Comparison of ENCODE assay signal across 1 cellular context in genomic region chr6:33673847-33674246, GRCh38.
TF ChIP-seq lines count a peak whose summit lies in the region.

No MANE protein-coding gene starts in this region.

TF ChIP-seq in K562, 482 proteins besides CTCF, POLR2A, EP300 and RAD21:
- 0 out of 2 replicates have a peak, but pooled peaks have one; percentile 23 for TF ChIP-seq ZNF282 (CRISPR knock-in tag; IDR thresholded peaks at IDR 0.05)
- TF ChIP-seq TFAM (CRISPR knock-in tag; conservative IDR thresholded peaks at IDR 0.05): no peak
